In the genomic region with DNA sequence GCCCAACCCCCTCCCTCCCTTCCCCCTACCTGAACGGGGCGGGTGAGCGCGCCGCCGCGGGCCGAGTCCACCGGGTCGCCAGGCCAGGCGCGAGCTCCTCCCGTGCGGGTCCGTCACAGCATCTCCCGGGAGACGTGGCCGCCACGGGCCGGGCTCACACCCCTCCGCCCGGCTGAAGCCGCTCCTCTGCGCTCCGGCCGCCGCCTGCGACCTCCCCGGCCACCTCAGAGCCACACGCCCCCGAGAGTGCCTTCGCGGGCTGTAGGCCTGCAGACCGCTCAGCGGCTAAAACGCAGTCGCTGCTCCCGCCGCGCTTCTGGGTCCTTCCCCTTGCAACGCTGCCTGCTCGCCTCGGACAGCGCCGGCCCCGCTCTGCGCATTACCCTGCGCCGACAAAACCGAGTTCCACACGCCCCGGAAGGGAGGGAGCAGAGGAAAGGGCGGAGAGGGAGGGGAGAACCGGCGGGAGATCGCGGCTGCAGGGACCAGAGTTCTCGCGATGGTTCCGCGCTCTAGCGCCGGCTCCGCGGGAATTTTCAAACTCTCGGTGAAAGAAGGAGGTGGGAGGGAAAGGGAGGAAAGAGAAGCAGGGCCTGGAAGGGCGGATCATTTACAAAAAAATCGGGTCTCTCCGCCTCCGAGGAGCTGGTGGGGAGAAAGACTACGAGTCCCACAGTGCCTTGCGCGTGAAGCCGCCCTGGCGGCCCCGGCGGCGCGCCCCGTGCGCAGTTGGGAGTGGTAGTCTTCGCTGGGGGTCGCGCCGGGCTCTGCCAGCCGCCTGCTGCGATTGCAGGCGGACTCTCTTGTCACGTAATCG, we compare ENCODE assay signal across 1 cellular context.
TF ChIP-seq lines count a peak whose summit lies in the region.

A gene with protein sequence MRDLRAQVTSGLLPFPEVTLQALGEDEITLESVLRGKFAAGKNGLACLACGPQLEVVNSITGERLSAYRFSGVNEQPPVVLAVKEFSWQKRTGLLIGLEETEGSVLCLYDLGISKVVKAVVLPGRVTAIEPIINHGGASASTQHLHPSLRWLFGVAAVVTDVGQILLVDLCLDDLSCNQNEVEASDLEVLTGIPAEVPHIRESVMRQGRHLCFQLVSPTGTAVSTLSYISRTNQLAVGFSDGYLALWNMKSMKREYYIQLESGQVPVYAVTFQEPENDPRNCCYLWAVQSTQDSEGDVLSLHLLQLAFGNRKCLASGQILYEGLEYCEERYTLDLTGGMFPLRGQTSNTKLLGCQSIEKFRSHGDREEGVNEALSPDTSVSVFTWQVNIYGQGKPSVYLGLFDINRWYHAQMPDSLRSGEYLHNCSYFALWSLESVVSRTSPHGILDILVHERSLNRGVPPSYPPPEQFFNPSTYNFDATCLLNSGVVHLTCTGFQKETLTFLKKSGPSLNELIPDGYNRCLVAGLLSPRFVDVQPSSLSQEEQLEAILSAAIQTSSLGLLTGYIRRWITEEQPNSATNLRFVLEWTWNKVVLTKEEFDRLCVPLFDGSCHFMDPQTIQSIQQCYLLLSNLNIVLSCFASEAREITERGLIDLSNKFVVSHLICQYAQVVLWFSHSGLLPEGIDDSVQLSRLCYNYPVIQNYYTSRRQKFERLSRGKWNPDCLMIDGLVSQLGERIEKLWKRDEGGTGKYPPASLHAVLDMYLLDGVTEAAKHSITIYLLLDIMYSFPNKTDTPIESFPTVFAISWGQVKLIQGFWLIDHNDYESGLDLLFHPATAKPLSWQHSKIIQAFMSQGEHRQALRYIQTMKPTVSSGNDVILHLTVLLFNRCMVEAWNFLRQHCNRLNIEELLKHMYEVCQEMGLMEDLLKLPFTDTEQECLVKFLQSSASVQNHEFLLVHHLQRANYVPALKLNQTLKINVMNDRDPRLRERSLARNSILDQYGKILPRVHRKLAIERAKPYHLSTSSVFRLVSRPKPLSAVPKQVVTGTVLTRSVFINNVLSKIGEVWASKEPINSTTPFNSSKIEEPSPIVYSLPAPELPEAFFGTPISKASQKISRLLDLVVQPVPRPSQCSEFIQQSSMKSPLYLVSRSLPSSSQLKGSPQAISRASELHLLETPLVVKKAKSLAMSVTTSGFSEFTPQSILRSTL (N-terminal part only) (minus strand): TSS at position 400 of the 817 bp plus-strand sequence. CDS start 13,578 bp downstream, outside the sequence.

TF ChIP-seq in K562, 482 proteins besides CTCF, POLR2A, EP300 and RAD21 (continued from another document and continues in another):
- TF ChIP-seq, protein P1, sequence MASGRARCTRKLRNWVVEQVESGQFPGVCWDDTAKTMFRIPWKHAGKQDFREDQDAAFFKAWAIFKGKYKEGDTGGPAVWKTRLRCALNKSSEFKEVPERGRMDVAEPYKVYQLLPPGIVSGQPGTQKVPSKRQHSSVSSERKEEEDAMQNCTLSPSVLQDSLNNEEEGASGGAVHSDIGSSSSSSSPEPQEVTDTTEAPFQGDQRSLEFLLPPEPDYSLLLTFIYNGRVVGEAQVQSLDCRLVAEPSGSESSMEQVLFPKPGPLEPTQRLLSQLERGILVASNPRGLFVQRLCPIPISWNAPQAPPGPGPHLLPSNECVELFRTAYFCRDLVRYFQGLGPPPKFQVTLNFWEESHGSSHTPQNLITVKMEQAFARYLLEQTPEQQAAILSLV (tag; IDR thresholded peaks at IDR 0.05) = no peak
- TF ChIP-seq POLR2G (IDR thresholded peaks at IDR 0.05; ENCODE audit: low read depth, low read length) (peak; percentile 99), MEF2D (tag; conservative IDR thresholded peaks at IDR 0.05; ENCODE audit: low read depth) (no peak), KLF1 (tag; IDR thresholded peaks at IDR 0.05) (peak; percentile 89), KAT7 (CRISPR knock-in tag; IDR thresholded peaks at IDR 0.05; ENCODE audit: borderline replicate concordance) (peak; percentile 77; the same call in 1 of the 2 replicates), ATF7 (IDR thresholded peaks at IDR 0.05) (peak; percentile 67), ZNF146 (CRISPR knock-in tag; IDR thresholded peaks at IDR 0.05; ENCODE audit: unreplicated experiment) (peak; percentile 5), MBD2 (IDR thresholded peaks at IDR 0.05; ENCODE audit: borderline replicate concordance, low read depth) (peak; percentile 88), NRF1 (conservative IDR thresholded peaks at IDR 0.05 in 1 of 2, IDR thresholded peaks at IDR 0.05 in 1 of 2) (peak; percentile 94 to 95), JUND (IDR thresholded peaks at IDR 0.05; ENCODE audit: borderline replicate concordance, low read depth, low read length) (no peak; the same call in 1 of the 2 replicates), JUND (tag; IDR thresholded peaks at IDR 0.05; ENCODE audit: borderline replicate concordance, low read depth, low read length) (no peak; the same call in 2 of the 3 replicates), CBX3 (IDR thresholded peaks at IDR 0.05; ENCODE audit: borderline replicate concordance in 1 of 2, low read length in 2 of 2) (peak in 1 of 2 experiments; percentile 92; a peak in 1 of 3 replicates), MCM2 (IDR thresholded peaks at IDR 0.05; ENCODE audit: low read depth) (no peak), RBM34 (IDR thresholded peaks at IDR 0.05; ENCODE audit: borderline replicate concordance, insufficient read depth, low read length) (0 out of 2 replicates have a peak, but pooled peaks have one; percentile 67), RNF2 (IDR thresholded peaks at IDR 0.05) (0 out of 2 replicates have a peak, but pooled peaks have one; percentile 49), ETV1 (tag; conservative IDR thresholded peaks at IDR 0.05; ENCODE audit: low read depth) (peak; percentile 95), ZNF24 (IDR thresholded peaks at IDR 0.05) (0 out of 2 replicates have a peak, but pooled peaks have one; percentile 30), SRSF1 (IDR thresholded peaks at IDR 0.05; ENCODE audit: low read depth, low read length) (no peak), E2F3 (CRISPR knock-in tag; IDR thresholded peaks at IDR 0.05) (peak; percentile 73), ZFP1 (CRISPR knock-in tag; IDR thresholded peaks at IDR 0.05) (no peak), CXXC5 (CRISPR knock-in tag; IDR thresholded peaks at IDR 0.05) (peak; percentile 81), NFRKB (IDR thresholded peaks at IDR 0.05; ENCODE audit: low read depth) (peak; percentile 43), HNRNPLL (IDR thresholded peaks at IDR 0.05; ENCODE audit: low read depth, low read length, poor library complexity, severe bottlenecking) (peak; percentile 92), ZC3H8 (IDR thresholded peaks at IDR 0.05) (no peak), SETDB1 (IDR thresholded peaks at IDR 0.05; ENCODE audit: low read length) (peak; percentile 35), ZNF584 (CRISPR knock-in tag; IDR thresholded peaks at IDR 0.05; ENCODE audit: low read depth) (peak; percentile 72; the same call in 1 of the 2 replicates)
- TF ChIP-seq, protein P2, sequence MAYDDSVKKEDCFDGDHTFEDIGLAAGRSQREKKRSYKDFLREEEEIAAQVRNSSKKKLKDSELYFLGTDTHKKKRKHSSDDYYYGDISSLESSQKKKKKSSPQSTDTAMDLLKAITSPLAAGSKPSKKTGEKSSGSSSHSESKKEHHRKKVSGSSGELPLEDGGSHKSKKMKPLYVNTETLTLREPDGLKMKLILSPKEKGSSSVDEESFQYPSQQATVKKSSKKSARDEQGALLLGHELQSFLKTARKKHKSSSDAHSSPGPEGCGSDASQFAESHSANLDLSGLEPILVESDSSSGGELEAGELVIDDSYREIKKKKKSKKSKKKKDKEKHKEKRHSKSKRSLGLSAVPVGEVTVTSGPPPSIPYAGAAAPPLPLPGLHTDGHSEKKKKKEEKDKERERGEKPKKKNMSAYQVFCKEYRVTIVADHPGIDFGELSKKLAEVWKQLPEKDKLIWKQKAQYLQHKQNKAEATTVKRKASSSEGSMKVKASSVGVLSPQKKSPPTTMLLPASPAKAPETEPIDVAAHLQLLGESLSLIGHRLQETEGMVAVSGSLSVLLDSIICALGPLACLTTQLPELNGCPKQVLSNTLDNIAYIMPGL (CRISPR knock-in tag; IDR thresholded peaks at IDR 0.05) = peak; percentile 39; the same call in 1 of the 2 replicates
- TF ChIP-seq, protein P3, sequence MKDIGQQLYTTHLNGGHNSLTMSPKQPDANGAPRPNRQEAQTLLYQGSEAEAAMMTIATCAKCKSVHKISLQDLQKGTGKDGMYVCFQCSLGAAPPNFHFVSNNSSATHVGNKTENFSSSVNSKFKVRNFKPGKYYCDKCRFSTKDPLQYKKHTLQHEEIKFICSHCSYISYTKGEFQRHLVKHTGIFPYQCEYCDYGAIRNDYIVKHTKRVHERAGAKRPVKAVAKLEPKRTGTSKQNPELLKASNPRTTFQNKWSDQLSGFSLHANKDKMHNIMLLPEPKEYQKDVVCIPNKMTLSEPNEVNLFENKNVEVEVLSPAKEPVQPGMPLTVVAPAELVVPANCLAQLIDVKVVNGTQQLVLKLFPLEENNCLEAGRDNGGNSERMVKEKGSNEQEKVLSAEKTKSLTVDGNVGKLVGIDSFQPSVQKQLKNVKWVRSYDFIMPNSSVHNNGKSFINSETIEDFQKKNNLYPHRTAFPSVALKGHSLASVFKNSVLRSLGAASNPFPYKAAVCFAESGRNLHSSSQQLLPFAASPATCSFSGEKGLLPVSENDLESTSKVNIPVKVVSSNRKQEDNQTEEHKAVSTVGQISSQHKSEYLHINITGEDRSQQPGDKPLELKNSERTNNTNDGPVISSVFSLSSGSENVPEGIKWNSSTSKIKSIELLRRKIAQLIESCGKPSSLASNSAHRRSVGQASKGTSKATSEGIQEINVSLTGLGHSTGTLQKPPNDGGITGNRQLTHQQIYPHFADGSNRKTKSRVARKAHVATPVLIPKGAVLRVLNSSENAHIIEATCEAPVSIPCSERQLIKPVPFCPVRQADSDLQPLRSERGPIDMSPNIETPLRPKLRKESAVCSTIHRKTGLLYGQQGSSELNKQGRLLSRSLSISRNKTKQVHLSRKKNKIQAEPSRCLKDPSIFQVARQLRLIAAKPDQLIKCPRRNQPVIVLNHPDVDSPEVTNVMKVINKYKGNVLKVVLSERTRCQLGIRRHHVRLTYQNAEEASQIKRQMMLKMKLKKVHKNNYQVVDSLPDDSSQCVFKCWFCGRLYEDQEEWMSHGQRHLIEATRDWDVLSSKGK (CRISPR knock-in tag; IDR thresholded peaks at IDR 0.05) = no peak
- TF ChIP-seq, protein P4, sequence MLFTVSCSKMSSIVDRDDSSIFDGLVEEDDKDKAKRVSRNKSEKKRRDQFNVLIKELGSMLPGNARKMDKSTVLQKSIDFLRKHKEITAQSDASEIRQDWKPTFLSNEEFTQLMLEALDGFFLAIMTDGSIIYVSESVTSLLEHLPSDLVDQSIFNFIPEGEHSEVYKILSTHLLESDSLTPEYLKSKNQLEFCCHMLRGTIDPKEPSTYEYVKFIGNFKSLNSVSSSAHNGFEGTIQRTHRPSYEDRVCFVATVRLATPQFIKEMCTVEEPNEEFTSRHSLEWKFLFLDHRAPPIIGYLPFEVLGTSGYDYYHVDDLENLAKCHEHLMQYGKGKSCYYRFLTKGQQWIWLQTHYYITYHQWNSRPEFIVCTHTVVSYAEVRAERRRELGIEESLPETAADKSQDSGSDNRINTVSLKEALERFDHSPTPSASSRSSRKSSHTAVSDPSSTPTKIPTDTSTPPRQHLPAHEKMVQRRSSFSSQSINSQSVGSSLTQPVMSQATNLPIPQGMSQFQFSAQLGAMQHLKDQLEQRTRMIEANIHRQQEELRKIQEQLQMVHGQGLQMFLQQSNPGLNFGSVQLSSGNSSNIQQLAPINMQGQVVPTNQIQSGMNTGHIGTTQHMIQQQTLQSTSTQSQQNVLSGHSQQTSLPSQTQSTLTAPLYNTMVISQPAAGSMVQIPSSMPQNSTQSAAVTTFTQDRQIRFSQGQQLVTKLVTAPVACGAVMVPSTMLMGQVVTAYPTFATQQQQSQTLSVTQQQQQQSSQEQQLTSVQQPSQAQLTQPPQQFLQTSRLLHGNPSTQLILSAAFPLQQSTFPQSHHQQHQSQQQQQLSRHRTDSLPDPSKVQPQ (CRISPR knock-in tag; IDR thresholded peaks at IDR 0.05; ENCODE audit: borderline replicate concordance) = no peak
- TF ChIP-seq, protein P5, sequence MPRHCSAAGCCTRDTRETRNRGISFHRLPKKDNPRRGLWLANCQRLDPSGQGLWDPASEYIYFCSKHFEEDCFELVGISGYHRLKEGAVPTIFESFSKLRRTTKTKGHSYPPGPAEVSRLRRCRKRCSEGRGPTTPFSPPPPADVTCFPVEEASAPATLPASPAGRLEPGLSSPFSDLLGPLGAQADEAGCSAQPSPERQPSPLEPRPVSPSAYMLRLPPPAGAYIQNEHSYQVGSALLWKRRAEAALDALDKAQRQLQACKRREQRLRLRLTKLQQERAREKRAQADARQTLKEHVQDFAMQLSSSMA (CRISPR knock-in tag; IDR thresholded peaks at IDR 0.05) = peak; percentile 76; the same call in 1 of the 2 replicates
- TF ChIP-seq, protein P6, sequence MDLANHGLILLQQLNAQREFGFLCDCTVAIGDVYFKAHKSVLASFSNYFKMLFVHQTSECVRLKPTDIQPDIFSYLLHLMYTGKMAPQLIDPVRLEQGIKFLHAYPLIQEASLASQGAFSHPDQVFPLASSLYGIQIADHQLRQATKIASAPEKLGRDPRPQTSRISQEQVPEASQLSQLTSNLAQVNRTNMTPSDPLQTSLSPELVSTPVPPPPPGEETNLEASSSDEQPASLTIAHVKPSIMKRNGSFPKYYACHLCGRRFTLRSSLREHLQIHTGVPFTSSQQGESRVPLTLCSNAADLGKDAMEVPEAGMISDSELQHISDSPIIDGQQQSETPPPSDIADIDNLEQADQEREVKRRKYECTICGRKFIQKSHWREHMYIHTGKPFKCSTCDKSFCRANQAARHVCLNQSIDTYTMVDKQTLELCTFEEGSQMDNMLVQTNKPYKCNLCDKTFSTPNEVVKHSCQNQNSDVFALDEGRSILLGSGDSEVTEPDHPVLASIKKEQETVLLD (IDR thresholded peaks at IDR 0.05) = peak; percentile 65; the same call in 1 of the 2 replicates
- TF ChIP-seq, protein P7, sequence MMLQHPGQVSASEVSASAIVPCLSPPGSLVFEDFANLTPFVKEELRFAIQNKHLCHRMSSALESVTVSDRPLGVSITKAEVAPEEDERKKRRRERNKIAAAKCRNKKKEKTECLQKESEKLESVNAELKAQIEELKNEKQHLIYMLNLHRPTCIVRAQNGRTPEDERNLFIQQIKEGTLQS (IDR thresholded peaks at IDR 0.05) = no peak
- TF ChIP-seq, protein P7 (CRISPR knock-in tag; conservative IDR thresholded peaks at IDR 0.05) = 0 out of 2 replicates have a peak, but pooled peaks have one; percentile 42
- TF ChIP-seq, protein P8, sequence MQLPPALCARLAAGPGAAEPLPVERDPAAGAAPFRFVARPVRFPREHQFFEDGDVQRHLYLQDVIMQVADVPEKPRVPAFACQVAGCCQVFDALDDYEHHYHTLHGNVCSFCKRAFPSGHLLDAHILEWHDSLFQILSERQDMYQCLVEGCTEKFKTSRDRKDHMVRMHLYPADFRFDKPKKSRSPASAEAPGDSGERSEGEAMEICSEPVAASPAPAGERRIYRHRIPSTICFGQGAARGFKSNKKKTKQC (CRISPR knock-in tag; IDR thresholded peaks at IDR 0.05) = peak; percentile 97
- TF ChIP-seq, protein P9, sequence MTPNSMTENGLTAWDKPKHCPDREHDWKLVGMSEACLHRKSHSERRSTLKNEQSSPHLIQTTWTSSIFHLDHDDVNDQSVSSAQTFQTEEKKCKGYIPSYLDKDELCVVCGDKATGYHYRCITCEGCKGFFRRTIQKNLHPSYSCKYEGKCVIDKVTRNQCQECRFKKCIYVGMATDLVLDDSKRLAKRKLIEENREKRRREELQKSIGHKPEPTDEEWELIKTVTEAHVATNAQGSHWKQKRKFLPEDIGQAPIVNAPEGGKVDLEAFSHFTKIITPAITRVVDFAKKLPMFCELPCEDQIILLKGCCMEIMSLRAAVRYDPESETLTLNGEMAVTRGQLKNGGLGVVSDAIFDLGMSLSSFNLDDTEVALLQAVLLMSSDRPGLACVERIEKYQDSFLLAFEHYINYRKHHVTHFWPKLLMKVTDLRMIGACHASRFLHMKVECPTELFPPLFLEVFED (CRISPR knock-in tag; conservative IDR thresholded peaks at IDR 0.05) = no peak
